ENCODE assay signal across 23 cellular contexts in the genomic region with DNA sequence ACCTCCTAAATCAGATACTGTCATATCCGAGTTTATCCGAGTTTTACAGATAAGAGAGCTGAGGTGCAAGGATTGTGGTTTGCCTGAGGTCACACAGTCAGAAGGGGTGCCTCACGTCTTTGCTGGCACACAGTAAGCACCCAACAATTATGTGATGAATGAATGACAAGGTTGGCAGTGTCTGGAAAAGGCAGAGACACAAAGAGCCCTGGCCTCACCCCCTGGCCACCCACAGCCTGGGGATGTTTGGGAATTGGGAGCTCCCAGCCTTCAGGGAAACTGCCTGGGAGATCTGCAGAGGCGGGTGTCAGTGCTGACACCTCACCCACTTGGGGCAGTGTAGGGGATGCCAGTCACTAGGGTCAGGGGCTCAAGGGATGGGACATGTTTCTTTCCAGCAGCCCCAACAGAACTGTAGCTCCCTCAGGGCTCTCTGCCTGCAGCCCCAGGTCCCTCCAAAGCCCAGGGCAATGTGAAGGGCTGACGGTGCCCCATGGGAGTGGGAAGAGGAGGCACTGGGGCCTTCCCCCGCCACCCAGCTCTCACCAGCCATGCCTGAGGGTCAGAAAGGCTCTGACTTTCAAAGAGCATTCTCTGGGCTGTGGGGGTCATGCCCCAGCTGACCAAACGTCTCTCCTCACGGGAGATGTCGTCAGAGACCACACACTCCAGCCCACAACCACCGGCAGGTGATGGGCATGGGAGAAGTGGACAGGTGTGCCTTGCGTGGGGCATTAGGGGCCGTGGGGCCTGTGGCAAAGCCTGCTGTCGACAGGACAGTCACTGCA.
A peak's percentile ranks its signal among the peaks of the same experiment; 100 is the strongest.
DNase-seq lines count a peak whose midpoint lies in the region; ATAC-seq and TF ChIP-seq lines count a peak whose summit lies in the region.
"Had no signal": no experiment of that assay in that cellular context is flagged by ENCODE, and none has a peak within 500 bp of the region (broad histone marks: within the 10 kb centered on the region; RNA-seq: fewer than 3 reads in every experiment).

No MANE protein-coding gene starts in this region.

- no peaks in the 10 kb centered on the region for H3K9me2 ChIP-seq in SK-N-SH

- no peak for TF ChIP-seq POLR2A in transverse colon (IDR thresholded peaks at IDR 0.05)

- H3K4me1 ChIP-seq in SK-N-SH (ENCODE audit: control insufficient read depth in 1 of 2, insufficient read depth in 2 of 2, low read depth in 1 of 2, low read length in 1 of 2) (peaks cover 21 to 55% of the 10 kb centered on the region in 2 experiments; a peak in 3 of 4 replicates), mammary epithelial cell (ENCODE audit: insufficient read depth, low read length) (peaks cover 30% of the 10 kb centered on the region), transverse colon (peaks cover 0 to 23% (median 6%) of the 10 kb centered on the region in 4 donors)

- CTCF ChIA-PET in SK-N-SH (lab: Yijun Ruan, JAX): interaction anchor here (0.9 to 2.4 kb wide), 6 partner anchors 9 to 58 kb away, joined by 3 to 8 read pairs (median 4); no protein-coding TSS in a partner anchor
- CTCF ChIA-PET in mammary epithelial cell (lab: Charles Lee; ENCODE audit: low non-redundant PET): no interaction called here

- no peak for TF ChIP-seq RAD21 in SK-N-SH (IDR thresholded peaks at IDR 0.05; ENCODE audit: low read length)

- H3K4me1 Mint-ChIP-seq in mesothelial cell of epicardium: peaks cover 50% of the 10 kb centered on the region
- H3K4me1 Mint-ChIP-seq: activated CD4-positive, alpha-beta T cell treated with anti-CD3 and anti-CD28 coated beads, Interleukin-2, amount 10 ng/mL, durations not matched to agents 24 days and 14 days had no signal

- WGBS in SK-N-SH (ENCODE audit: low lambda C conversion rate): 92% methylated on average over 11 of the region's 13 CpGs
- WGBS in mammary epithelial cell (ENCODE audit: low coverage, missing lambda C conversion rate): 63% methylated on average over 10 of the region's 13 CpGs
- WGBS in transverse colon (ENCODE audit: low coverage in 1 of 2), 2 donors: 83% methylated on average over 13 of the region's 13 CpGs; no CpG with 5 or more reads in 1 of the 2 donors

- H2AFZ ChIP-seq in SK-N-SH (ENCODE audit: low read depth) (no peak overlapping the region), mammary epithelial cell (ENCODE audit: low read depth, low read length) (no peak overlapping the region)
- H2AFZ ChIP-seq: parathyroid adenoma had no signal

- H3K36me3 Mint-ChIP-seq in mesothelial cell of epicardium: peaks cover 5% of the 10 kb centered on the region

- no peaks in the 10 kb centered on the region for H3K27me3 Mint-ChIP-seq in mesothelial cell of epicardium (ENCODE audit: low read depth)
- H3K27me3 Mint-ChIP-seq: activated CD4-positive, alpha-beta T cell treated with anti-CD3 and anti-CD28 coated beads, Interleukin-2, amount 10 ng/mL, durations not matched to agents 24 days and 14 days had no signal

- intact Hi-C loops in mammary epithelial cell (cut with micrococcal nuclease) (no loop called here), transverse colon (cut with DNase I; ENCODE audit: low total_unique reads) (no loop called here)

- H3K27me3 ChIP-seq in SK-N-SH (ENCODE audit: insufficient read depth) (no peaks in the 10 kb centered on the region), mammary epithelial cell (ENCODE audit: insufficient read depth, low read length) (no peaks in the 10 kb centered on the region), transverse colon (no peaks in the 10 kb centered on the region)
- H3K27me3 ChIP-seq: adrenal gland, tibial artery had no signal

- DNase-seq in SK-N-SH (peak; percentile 41), mammary epithelial cell (peak; percentile 39), mesenteric fat pad (ENCODE audit: low spot score) (peak; percentile 85), transverse colon (peak; percentile 2), NCI-H82 treated with DMSO at 0.1 percent for 48 hours (lab: John Stamatoyannopoulos, UW; ENCODE audit: unreplicated experiment) (no peak), mesothelial cell of epicardium (ENCODE audit: low spot score in 2 of 2, unreplicated experiment in 2 of 2) (no peak)
- DNase-seq: activated CD4-positive, alpha-beta T cell treated with anti-CD3 and anti-CD28 coated beads, Interleukin-2, amount 10 ng/mL, durations not matched to agents 24 days and 14 days; effector memory CD4-positive, alpha-beta T cell; KG1; left ventricle myocardium superior; NCI-H187 treated with DMSO at 0.1 percent for 48 hours; stimulated activated CD4-positive, alpha-beta T cell treated with anti-CD3 and anti-CD28 coated beads, Interleukin-2, amount 100 ng/mL, for 24 hours; stimulated activated naive CD4-positive, alpha-beta T cell treated with Interleukin-2 at 50 U/mL for 16 hours; SW 1271 had no signal

- H3K9me3 ChIP-seq in SK-N-SH (no peaks in the 10 kb centered on the region), mammary epithelial cell (replicated peaks; ENCODE audit: insufficient read depth, low read length) (no peaks in the 10 kb centered on the region), transverse colon (no peaks in the 10 kb centered on the region)
- H3K9me3 ChIP-seq: adrenal gland, tibial artery had no signal

- H4K20me1 ChIP-seq in SK-N-SH (ENCODE audit: insufficient read depth) (no peaks in the 10 kb centered on the region), mammary epithelial cell (ENCODE audit: insufficient read depth, low read length) (no peaks in the 10 kb centered on the region)

- H3K4me2 ChIP-seq in SK-N-SH (no peak overlapping the region), mammary epithelial cell (ENCODE audit: insufficient read depth, low read depth, low read length) (no peak overlapping the region)

- POLR2A ChIA-PET in SK-N-SH (lab: Yijun Ruan, JAX): no interaction called here

- H3K36me3 ChIP-seq in SK-N-SH (replicated peaks in 1 of 2; ENCODE audit: control insufficient read depth in 1 of 2, insufficient read depth in 2 of 2, low read length in 1 of 2) (no peaks in the 10 kb centered on the region), mammary epithelial cell (ENCODE audit: insufficient read depth, low read length) (no peaks in the 10 kb centered on the region), transverse colon (no peaks in the 10 kb centered on the region)
- H3K36me3 ChIP-seq: adrenal gland, tibial artery had no signal

- dilution Hi-C loops in mammary epithelial cell (cut with HindIII; ENCODE audit: low sequenced_read_pairs): no loop called here

- no peaks in the 10 kb centered on the region for H3F3A ChIP-seq in SK-N-SH (replicated peaks; ENCODE audit: insufficient read depth)

- H3K27ac ChIP-seq in SK-N-SH (ENCODE audit: low read depth in 2 of 2, low read length in 1 of 2) (no peak overlapping the region), mammary epithelial cell (ENCODE audit: insufficient read depth, low read depth, low read length) (no peak overlapping the region), transverse colon (no peak overlapping the region)
- H3K27ac ChIP-seq: 22Rv1, parathyroid adenoma, tibial artery had no signal

- H3K9ac ChIP-seq in SK-N-SH (no peak overlapping the region), mammary epithelial cell (ENCODE audit: insufficient read depth, low read length) (no peak overlapping the region)
- H3K9ac ChIP-seq: parathyroid adenoma had no signal

- TF ChIP-seq EP300 in SK-N-SH (IDR thresholded peaks at IDR 0.05; ENCODE audit: borderline replicate concordance in 1 of 2, low read depth in 1 of 2, low read length in 1 of 2): no peak
- TF ChIP-seq EP300 in transverse colon (IDR thresholded peaks at IDR 0.05; ENCODE audit: low read depth): no peak

- BruUV-seq in mammary epithelial cell (replicated peaks; lab: Mats Ljungman, UMichigan): no TSS peak

- ATAC-seq in SK-N-SH treated with all-trans-retinoic acid at 6 μM for 48 hours: no peak
- ATAC-seq in HG03439 (IDR thresholded peaks at IDR 0.05; ENCODE audit: unreplicated experiment): no peak
- ATAC-seq: GM12878, HCT116, left ventricle myocardium superior had no signal

- no peak overlapping the region for H3K27ac Mint-ChIP-seq in mesothelial cell of epicardium
- H3K27ac Mint-ChIP-seq: activated CD4-positive, alpha-beta T cell treated with anti-CD3 and anti-CD28 coated beads, Interleukin-2, amount 10 ng/mL, durations not matched to agents 24 days and 14 days; activated T-helper 2 cell treated with anti-CD3 and anti-CD28 coated beads, Interferon-gamma antibody, Interleukin-2, Interleukin-4, amounts not matched to agents 10 μg/mL and 5 μg/mL and 100 μg/mL, durations not matched to agents 14 hours and 24 hours and 36 hours had no signal

- H3K9me3 Mint-ChIP-seq in mesothelial cell of epicardium: peaks cover 7% of the 10 kb centered on the region
- H3K9me3 Mint-ChIP-seq: activated CD4-positive, alpha-beta T cell treated with anti-CD3 and anti-CD28 coated beads, Interleukin-2, amount 10 ng/mL, durations not matched to agents 24 days and 14 days had no signal

- H3K79me2 ChIP-seq in SK-N-SH (ENCODE audit: insufficient read depth): no peaks in the 10 kb centered on the region
- H3K79me2 ChIP-seq in mammary epithelial cell (ENCODE audit: insufficient read depth, low read length): peaks cover 2% of the 10 kb centered on the region
- H3K79me2 ChIP-seq: parathyroid adenoma had no signal

- H3K4me3 ChIP-seq in SK-N-SH (ENCODE audit: low read depth in 2 of 2, low read length in 1 of 2): no peak overlapping the region
- H3K4me3 ChIP-seq in mammary epithelial cell (replicated peaks in 1 of 3; ENCODE audit: insufficient read depth in 1 of 3, low read depth in 2 of 3, low read length in 3 of 3): no peak overlapping the region
- no peak overlapping the region for H3K4me3 ChIP-seq in transverse colon
- H3K4me3 ChIP-seq: adrenal gland, GM12878, tibial artery had no signal

- no peak for TF ChIP-seq CTCF in SK-N-SH (IDR thresholded peaks at IDR 0.05)
- TF ChIP-seq CTCF in mammary epithelial cell (conservative IDR thresholded peaks at IDR 0.05 in 1 of 2, IDR thresholded peaks at IDR 0.05 in 1 of 2; ENCODE audit: extremely low read depth in 1 of 2, insufficient read depth in 1 of 2, low read depth in 1 of 2, low read length in 2 of 2): no peak
- no peak for TF ChIP-seq CTCF in transverse colon (IDR thresholded peaks at IDR 0.05)
- no peak for TF ChIP-seq CTCF in mesothelial cell of epicardium (IDR thresholded peaks at IDR 0.05; ENCODE audit: unreplicated experiment)

- no peak overlapping the region for H3K4me3 Mint-ChIP-seq in mesothelial cell of epicardium
- H3K4me3 Mint-ChIP-seq: activated CD4-positive, alpha-beta T cell treated with anti-CD3 and anti-CD28 coated beads, Interleukin-2, amount 10 ng/mL, durations not matched to agents 24 days and 14 days had no signal

- in situ Hi-C loops in mammary epithelial cell (cut with MboI; ENCODE audit: low sequenced_read_pairs in 2 of 2): no loop called here
- in situ Hi-C loops in transverse colon (cut with MboI; ENCODE audit: low pct_ligation_motif_present in 1 of 4, low pct_unique_long_range_greater_than_20kb in 1 of 4, low sequenced_read_pairs in 3 of 4): no loop called here

TF ChIP-seq in SK-N-SH treated with all-trans-retinoic acid at 6 μM for 48 hours, 23 proteins besides CTCF, POLR2A, EP300 and RAD21 (continues in another document):
- no peak for TF ChIP-seq ISL1 (CRISPR knock-in tag; IDR thresholded peaks at IDR 0.05)

Comparison
In these comparisons a context has a peak if more than half of its experiments do, and no peak if none do; other contexts are left out.
1. DNase-seq: peak in SK-N-SH (single experiment), mammary epithelial cell (single experiment), mesenteric fat pad (single experiment) and transverse colon (single experiment); none in NCI-H82 treated with DMSO at 0.1 percent for 48 hours (single experiment) and mesothelial cell of epicardium (0 of 2).